ENCODE assay signal across 35 cellular contexts in genomic region chr17:77660524-77660923, GRCh38.
"Had no signal": no experiment of that assay in that cellular context is flagged by ENCODE, and none has a peak within 500 bp of the region (broad histone marks: within the 10 kb centered on the region; RNA-seq: fewer than 3 reads in every experiment).

No MANE protein-coding gene starts in this region.

- H3K4me3 ChIP-seq: MG63 had no signal

- DNase-seq: Karpas-422, Kasumi-1, KBM-7, KG1, MG63, MM.1S, MV-4-11, NCI-H1048, NCI-H1092, NCI-H1092 treated with DMSO at 0.1 percent for 48 hours, NCI-H1105, NCI-H1105 treated with DMSO at 0.1 percent for 48 hours, NCI-H1417, NCI-H1417 treated with DMSO at 0.1 percent for 48 hours, NCI-H1436, NCI-H1436 treated with DMSO at 0.1 percent for 48 hours, NCI-H146, NCI-H1694, NCI-H1694 treated with DMSO at 0.1 percent for 48 hours, NCI-H187, NCI-H187 treated with DMSO at 0.1 percent for 48 hours, NCI-H1930, NCI-H2029, NCI-H2029 treated with DMSO at 0.1 percent for 48 hours, NCI-H2081, NCI-H2081 treated with DMSO at 0.1 percent for 48 hours, NCI-H2107, NCI-H2171, NCI-H2171 treated with DMSO at 0.1 percent for 48 hours, NCI-H2227 treated with DMSO at 0.1 percent for 48 hours, NCI-H226, NCI-H345, NCI-H446, NCI-H446 treated with DMSO at 0.1 percent for 48 hours had no signal

- H3K36me3 ChIP-seq: MG63 had no signal

- H3K9ac ChIP-seq: KMS-11 had no signal

- H3K27ac ChIP-seq: KMS-11 had no signal

- H3K4me2 ChIP-seq: KMS-11 had no signal
